10 cellular contexts compared by ENCODE assay signal in genomic region chr14:35367056-35367372, GRCh38. TPM values are rescaled to one million over a fixed set of nuclear protein-coding genes. Genes with fewer than 3 reads are reported as not detected.
DNase-seq lines count a peak whose midpoint lies in the region; ATAC-seq and TF ChIP-seq lines count a peak whose summit lies in the region.
"Had no signal": no experiment of that assay in that cellular context is flagged by ENCODE, and none has a peak within 500 bp of the region (broad histone marks: within the 10 kb centered on the region; RNA-seq: fewer than 3 reads in every experiment).

No MANE protein-coding gene starts in this region.

- H3K27ac Mint-ChIP-seq in activated naive CD4-positive, alpha-beta T cell treated with anti-CD3 and anti-CD28 coated beads for 36 hours: peak overlapping the region; percentile 92
- H3K27ac Mint-ChIP-seq in activated T-helper 17 cell treated with anti-CD3 and anti-CD28 coated beads, Interleukin-2, amount 50 U/mL, for 72 hours: peak overlapping the region; percentile 99
- peak overlapping the region; percentile 68 for H3K27ac Mint-ChIP-seq in memory B cell

- H3K27ac ChIP-seq in thyroid gland: peak overlapping the region; percentile 64 to 93 (median 85)

- H3K4me3 ChIP-seq in thyroid gland (replicated peaks in 1 of 3): no peak overlapping the region
- H3K4me3 ChIP-seq: breast epithelium, sigmoid colon had no signal

- H3K36me3 ChIP-seq in thyroid gland: no peaks in the 10 kb centered on the region
- H3K36me3 ChIP-seq: breast epithelium, sigmoid colon had no signal

- DNase-seq in activated naive CD4-positive, alpha-beta T cell treated with anti-CD3 and anti-CD28 coated beads for 36 hours: no peak
- no peak for DNase-seq in activated naive CD4-positive, alpha-beta T cell (lab: John Stamatoyannopoulos, UW)
- DNase-seq in memory B cell (ENCODE audit: low spot score in 2 of 2) (no peak), thyroid gland (no peak), amygdala (lab: John Stamatoyannopoulos, UW) (no peak), SHP77 (lab: John Stamatoyannopoulos, UW) (no peak)
- DNase-seq in stimulated activated CD4-positive, alpha-beta T cell treated with anti-CD3 and anti-CD28 coated beads, Interleukin-1b, Interleukin-23, amount 100 ng/mL, for 48 hours: no peak
- DNase-seq: sigmoid colon had no signal

- intact Hi-C loops in activated naive CD4-positive, alpha-beta T cell treated with anti-CD3 and anti-CD28 coated beads for 36 hours (cut with micrococcal nuclease): loop anchor here (5.0 kb wide), 1 partner anchor 435 kb away; no protein-coding TSS in a partner anchor
- intact Hi-C loops in thyroid gland (cut with DNase I): no loop called here

- H3K9me3 Mint-ChIP-seq in activated naive CD4-positive, alpha-beta T cell treated with anti-CD3 and anti-CD28 coated beads for 36 hours: peaks cover 9% of the 10 kb centered on the region
- H3K9me3 Mint-ChIP-seq in activated T-helper 17 cell treated with anti-CD3 and anti-CD28 coated beads, Interleukin-2, amount 50 U/mL, for 72 hours: peaks cover 4% of the 10 kb centered on the region
- H3K9me3 Mint-ChIP-seq in memory B cell: peaks cover 4% of the 10 kb centered on the region

- no peaks in the 10 kb centered on the region for H3K36me3 Mint-ChIP-seq in activated naive CD4-positive, alpha-beta T cell treated with anti-CD3 and anti-CD28 coated beads for 36 hours (ENCODE audit: low read depth)
- H3K36me3 Mint-ChIP-seq in activated T-helper 17 cell treated with anti-CD3 and anti-CD28 coated beads, Interleukin-2, amount 50 U/mL, for 72 hours (ENCODE audit: low read depth): no peaks in the 10 kb centered on the region
- no peaks in the 10 kb centered on the region for H3K36me3 Mint-ChIP-seq in memory B cell

- WGBS in thyroid gland, 2 donors: 94 to 95% methylated on average over 4 to 5 of the region's 5 CpGs

- peaks cover 49% of the 10 kb centered on the region for H3K4me1 Mint-ChIP-seq in activated naive CD4-positive, alpha-beta T cell treated with anti-CD3 and anti-CD28 coated beads for 36 hours (ENCODE audit: low read depth)
- H3K4me1 Mint-ChIP-seq in activated T-helper 17 cell treated with anti-CD3 and anti-CD28 coated beads, Interleukin-2, amount 50 U/mL, for 72 hours: peaks cover 16% of the 10 kb centered on the region
- H3K4me1 Mint-ChIP-seq in memory B cell: peaks cover 14% of the 10 kb centered on the region

- no peak for TF ChIP-seq POLR2A in thyroid gland (IDR thresholded peaks at IDR 0.05)

- H3K4me1 ChIP-seq in thyroid gland: peaks cover 61 to 86% of the 10 kb centered on the region in 2 donors

- CTCF ChIA-PET in activated naive CD4-positive, alpha-beta T cell treated with anti-CD3 and anti-CD28 coated beads for 36 hours (lab: Charles Lee): interaction anchor here (1.0 to 2.7 kb wide), 4 partner anchors 8 to 38 kb away, joined by 3 to 13 read pairs (median 4); partner anchors contain the start of gene NFKBIA

- ATAC-seq in activated T-helper 17 cell treated with anti-CD3 and anti-CD28 coated beads, Interleukin-2, amount 50 U/mL, for 72 hours (replicated peaks): no peak
- ATAC-seq in memory B cell (ENCODE audit: low read depth): no peak

- no peak overlapping the region for H3K4me3 Mint-ChIP-seq in activated naive CD4-positive, alpha-beta T cell treated with anti-CD3 and anti-CD28 coated beads for 36 hours
- peak overlapping the region; percentile 88 for H3K4me3 Mint-ChIP-seq in activated T-helper 17 cell treated with anti-CD3 and anti-CD28 coated beads, Interleukin-2, amount 50 U/mL, for 72 hours
- H3K4me3 Mint-ChIP-seq in memory B cell: no peak overlapping the region

- H3K27me3 Mint-ChIP-seq in activated naive CD4-positive, alpha-beta T cell treated with anti-CD3 and anti-CD28 coated beads for 36 hours (ENCODE audit: low read depth): no peaks in the 10 kb centered on the region
- no peaks in the 10 kb centered on the region for H3K27me3 Mint-ChIP-seq in activated T-helper 17 cell treated with anti-CD3 and anti-CD28 coated beads, Interleukin-2, amount 50 U/mL, for 72 hours
- no peaks in the 10 kb centered on the region for H3K27me3 Mint-ChIP-seq in memory B cell

- no peak for TF ChIP-seq CTCF in thyroid gland (IDR thresholded peaks at IDR 0.05)

- no peaks in the 10 kb centered on the region for H3K27me3 ChIP-seq in thyroid gland
- H3K27me3 ChIP-seq: breast epithelium, sigmoid colon had no signal

- no peaks in the 10 kb centered on the region for H3K9me3 ChIP-seq in thyroid gland

RNA-seq across cellular contexts. Expression of gene NFKBIA, which starts 37.5 kb away (rescaled TPM):
- 100 to 1,000 TPM; 289 to 293 TPM for total RNA-seq in activated naive CD4-positive, alpha-beta T cell treated with anti-CD3 and anti-CD28 coated beads for 36 hours
- 100 to 1,000 TPM; 299 to 554 TPM for total RNA-seq in activated T-helper 17 cell treated with anti-CD3 and anti-CD28 coated beads, Interleukin-2, amount 50 U/mL, for 72 hours
- 100 to 1,000 TPM; 200 to 434 (median 356) TPM for total RNA-seq in thyroid gland
